ENCODE assay signal across 12 cellular contexts in the genomic region with DNA sequence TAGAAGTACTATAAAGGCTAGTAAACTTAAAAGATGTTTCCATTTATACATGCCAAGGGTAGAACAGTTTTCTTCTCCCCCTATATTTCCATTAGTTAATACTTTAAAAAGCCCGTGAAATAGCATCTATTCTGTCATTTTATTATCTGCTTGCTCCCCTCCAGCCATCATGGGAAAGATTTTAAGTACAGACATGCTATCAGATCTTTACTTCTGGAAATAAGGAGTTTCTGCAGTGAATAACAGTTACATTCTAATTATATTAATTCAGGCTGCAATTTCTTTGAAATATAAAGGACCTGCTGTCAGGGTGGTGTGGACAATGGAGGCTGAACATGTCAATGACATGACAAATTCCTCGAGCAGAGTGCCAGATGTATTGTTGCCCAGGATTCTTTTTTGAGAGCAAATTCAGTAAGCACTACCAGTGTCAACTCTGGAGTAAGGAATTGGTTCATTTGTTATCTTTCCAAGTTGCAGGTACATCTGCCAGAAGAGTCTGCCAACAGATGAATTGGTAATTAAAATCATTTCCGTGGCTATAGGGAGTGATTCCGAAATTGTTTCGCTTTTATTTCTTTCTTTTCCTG.
"Had no signal": no experiment of that assay in that cellular context is flagged by ENCODE, and none has a peak within 500 bp of the region (broad histone marks: within the 10 kb centered on the region; RNA-seq: fewer than 3 reads in every experiment).

No MANE protein-coding gene starts in this region.

- H3K27ac Mint-ChIP-seq: activated naive CD4-positive, alpha-beta T cell treated with anti-CD3 and anti-CD28 coated beads, Interleukin-2, amount 10 ng/mL, durations not matched to agents 7 days and 5 days; activated T-helper 2 cell treated with anti-CD3 and anti-CD28 coated beads, Interferon-gamma antibody, Interleukin-2, Interleukin-4, amounts not matched to agents 10 μg/mL and 5 μg/mL and 100 μg/mL, durations not matched to agents 14 hours and 24 hours and 36 hours; stimulated activated effector memory CD8-positive, alpha-beta T cell treated with anti-CD3 and anti-CD28 coated beads, Interleukin-12 subunit alpha, Interleukin-12 subunit beta, amount 100 ng/mL, for 72 hours had no signal

- H3K36me3 ChIP-seq: tibial artery, uterus had no signal

- H3K27me3 Mint-ChIP-seq: activated naive CD4-positive, alpha-beta T cell treated with anti-CD3 and anti-CD28 coated beads, Interleukin-2, amount 10 ng/mL, durations not matched to agents 7 days and 5 days; naive thymus-derived CD4-positive, alpha-beta T cell had no signal

- H3K4me3 ChIP-seq: dorsolateral prefrontal cortex, tibial artery, uterus had no signal

- H3K4me3 Mint-ChIP-seq: activated naive CD4-positive, alpha-beta T cell treated with anti-CD3 and anti-CD28 coated beads, Interleukin-2, amount 10 ng/mL, durations not matched to agents 7 days and 5 days; naive thymus-derived CD4-positive, alpha-beta T cell; stimulated activated effector memory CD8-positive, alpha-beta T cell treated with anti-CD3 and anti-CD28 coated beads, Interleukin-12 subunit alpha, Interleukin-12 subunit beta, amount 100 ng/mL, for 72 hours had no signal

- H3K36me3 Mint-ChIP-seq: stimulated activated effector memory CD8-positive, alpha-beta T cell treated with anti-CD3 and anti-CD28 coated beads, Interleukin-12 subunit alpha, Interleukin-12 subunit beta, amount 100 ng/mL, for 72 hours had no signal

- ATAC-seq: activated CD4-positive, CD25-positive, alpha-beta regulatory T cell treated with anti-CD3 and anti-CD28 coated beads, Interleukin-2, amount 50 U/mL, for 24 hours; naive thymus-derived CD4-positive, alpha-beta T cell; stimulated activated effector memory CD8-positive, alpha-beta T cell treated with anti-CD3 and anti-CD28 coated beads, Interleukin-12 subunit alpha, Interleukin-12 subunit beta, amount 100 ng/mL, for 72 hours had no signal

- H3K27me3 ChIP-seq: dorsolateral prefrontal cortex, tibial artery, uterus had no signal

- DNase-seq: activated naive CD4-positive, alpha-beta T cell treated with anti-CD3 and anti-CD28 coated beads, Interleukin-2, amount 10 ng/mL, durations not matched to agents 7 days and 5 days; dorsolateral prefrontal cortex; foreskin melanocyte; head of caudate nucleus; islet precursor cell; naive thymus-derived CD4-positive, alpha-beta T cell; posterior cingulate gyrus; tibial artery; uterus had no signal

- H3K27ac ChIP-seq: dorsolateral prefrontal cortex, tibial artery, uterus had no signal

- H3K9me3 ChIP-seq: tibial artery, uterus had no signal

- H3K4me1 ChIP-seq: uterus had no signal
